ENCODE assay signal across 9 cellular contexts in the genomic region with DNA sequence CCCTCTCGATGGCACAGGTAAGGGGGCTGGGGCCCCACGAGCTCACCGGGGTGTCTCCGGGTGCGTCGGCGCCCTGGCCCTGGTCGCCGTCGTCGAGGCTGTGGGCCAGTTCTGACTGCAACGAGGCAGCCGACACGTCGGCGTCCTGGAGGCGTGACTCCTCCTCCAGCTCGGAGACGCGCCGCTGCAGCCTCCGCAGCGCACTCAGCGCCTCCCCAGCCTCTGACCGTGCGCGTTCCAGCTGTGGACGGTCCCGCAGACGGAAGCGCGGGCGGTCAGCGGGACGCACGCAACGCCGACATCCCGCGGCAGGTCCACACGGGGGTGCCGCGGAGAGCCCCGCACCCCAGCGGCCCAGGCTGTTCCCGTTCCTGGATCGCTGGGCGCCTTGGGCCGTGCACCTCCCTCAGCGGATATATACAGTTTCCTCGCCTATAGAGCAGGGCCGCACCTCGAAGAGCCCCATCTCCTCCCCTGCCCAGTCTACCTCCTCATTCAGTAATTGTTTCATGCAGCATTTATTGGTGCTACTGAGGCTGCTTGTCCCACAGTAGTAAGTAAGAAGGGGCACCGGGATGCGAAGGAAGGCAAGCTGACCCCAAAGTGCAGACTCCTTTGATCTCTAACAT. TPM values are rescaled to one million over a fixed set of nuclear protein-coding genes. Genes with fewer than 3 reads are reported as not detected.
DNase-seq lines count a peak whose midpoint lies in the region; ATAC-seq and TF ChIP-seq lines count a peak whose summit lies in the region.
"Had no signal": no experiment of that assay in that cellular context is flagged by ENCODE, and none has a peak within 500 bp of the region (broad histone marks: within the 10 kb centered on the region; RNA-seq: fewer than 3 reads in every experiment).

No MANE protein-coding gene starts in this region.

- peak overlapping the region; percentile 25; the same call in 1 of the 3 replicates for H3K4me3 Mint-ChIP-seq in GM23338

- no peaks in the 10 kb centered on the region for H3K36me3 ChIP-seq in GM23338 (ENCODE audit: insufficient read depth)

- peaks cover 46% of the 10 kb centered on the region for H3F3A ChIP-seq in GM23338 (replicated peaks; ENCODE audit: low read depth)

- no peaks in the 10 kb centered on the region for H3K9me2 ChIP-seq in GM23338 (ENCODE audit: insufficient read depth)

- H3K4me1 Mint-ChIP-seq in GM23338 = peaks cover 28% of the 10 kb centered on the region

- no peaks in the 10 kb centered on the region; the same call in 1 of the 2 replicates for H3K79me2 ChIP-seq in GM23338 (replicated peaks; ENCODE audit: insufficient read depth)

- peaks cover 18% of the 10 kb centered on the region for H4K20me1 ChIP-seq in GM23338 (replicated peaks; ENCODE audit: insufficient read depth)

- no peak overlapping the region for H3K27ac ChIP-seq in GM23338 (ENCODE audit: low read depth)

- no peak overlapping the region for H2AFZ ChIP-seq in GM23338

- no peak for TF ChIP-seq CTCF in GM23338 (conservative IDR thresholded peaks at IDR 0.05; ENCODE audit: low read depth in 2 of 2)

- DNase-seq in AG08395 (ENCODE audit: low spot score) = peak; percentile 53
- peak; percentile 56 for DNase-seq in GM23338 (ENCODE audit: low spot score)
- DNase-seq in activated T-helper 9 cell treated with anti-CD3 and anti-CD28 coated beads, Interleukin-2, amount 50 U/mL, for 16 hours (ENCODE audit: low read depth) = peak; percentile 25
- peak; percentile 48 for DNase-seq in iris pigment epithelial cell (ENCODE audit: low read depth)
- no peak for DNase-seq in cerebellar cortex (ENCODE audit: low spot score)
- DNase-seq in hypothalamus (lab: John Stamatoyannopoulos, UW) = no peak
- DNase-seq in SK-N-DZ (ENCODE audit: low spot score) = no peak

- no peaks in the 10 kb centered on the region; the same call in 1 of the 3 replicates for H3K9me3 Mint-ChIP-seq in GM23338

- H3K4me2 ChIP-seq in GM23338 = 0 out of 2 replicates have a peak overlapping the region, but pooled peaks have one; percentile 48

- peak; percentile 2; the same call in 2 of the 3 replicates for ATAC-seq in GM23338
- ATAC-seq in HG03520 (IDR thresholded peaks at IDR 0.05; ENCODE audit: unreplicated experiment) = no peak

- peak overlapping the region; percentile 17; the same call in 1 of the 2 replicates for H3K4me3 ChIP-seq in GM23338

- peaks cover 48% of the 10 kb centered on the region for H3K36me3 Mint-ChIP-seq in GM23338 (ENCODE audit: low read depth)

- H3K27me3 ChIP-seq in GM23338 (ENCODE audit: insufficient read depth) = peaks cover 16% of the 10 kb centered on the region

- H3K4me1 ChIP-seq in GM23338 (ENCODE audit: insufficient read depth) = peaks cover 27% of the 10 kb centered on the region

- peaks cover 28% of the 10 kb centered on the region for H3K27me3 Mint-ChIP-seq in GM23338 (ENCODE audit: insufficient read depth, low read depth, poor library complexity)

- H3K27ac Mint-ChIP-seq in GM23338 = no peak overlapping the region

TF ChIP-seq in GM23338, 12 proteins besides CTCF, POLR2A, EP300 and RAD21 (continues in another document):
- TF ChIP-seq POLR2AphosphoS5 (IDR thresholded peaks at IDR 0.05; ENCODE audit: low read depth) (0 out of 2 replicates have a peak, but pooled peaks have one; percentile 33), JUNB (IDR thresholded peaks at IDR 0.05; ENCODE audit: unreplicated experiment) (no peak), EZH2 (IDR thresholded peaks at IDR 0.05; ENCODE audit: low read depth, unreplicated experiment) (no peak), ZNF114 (CRISPR knock-in tag; IDR thresholded peaks at IDR 0.05) (no peak), CREB1 (CRISPR knock-in tag; IDR thresholded peaks at IDR 0.05; ENCODE audit: low read depth) (no peak)
- TF ChIP-seq, protein P1, sequence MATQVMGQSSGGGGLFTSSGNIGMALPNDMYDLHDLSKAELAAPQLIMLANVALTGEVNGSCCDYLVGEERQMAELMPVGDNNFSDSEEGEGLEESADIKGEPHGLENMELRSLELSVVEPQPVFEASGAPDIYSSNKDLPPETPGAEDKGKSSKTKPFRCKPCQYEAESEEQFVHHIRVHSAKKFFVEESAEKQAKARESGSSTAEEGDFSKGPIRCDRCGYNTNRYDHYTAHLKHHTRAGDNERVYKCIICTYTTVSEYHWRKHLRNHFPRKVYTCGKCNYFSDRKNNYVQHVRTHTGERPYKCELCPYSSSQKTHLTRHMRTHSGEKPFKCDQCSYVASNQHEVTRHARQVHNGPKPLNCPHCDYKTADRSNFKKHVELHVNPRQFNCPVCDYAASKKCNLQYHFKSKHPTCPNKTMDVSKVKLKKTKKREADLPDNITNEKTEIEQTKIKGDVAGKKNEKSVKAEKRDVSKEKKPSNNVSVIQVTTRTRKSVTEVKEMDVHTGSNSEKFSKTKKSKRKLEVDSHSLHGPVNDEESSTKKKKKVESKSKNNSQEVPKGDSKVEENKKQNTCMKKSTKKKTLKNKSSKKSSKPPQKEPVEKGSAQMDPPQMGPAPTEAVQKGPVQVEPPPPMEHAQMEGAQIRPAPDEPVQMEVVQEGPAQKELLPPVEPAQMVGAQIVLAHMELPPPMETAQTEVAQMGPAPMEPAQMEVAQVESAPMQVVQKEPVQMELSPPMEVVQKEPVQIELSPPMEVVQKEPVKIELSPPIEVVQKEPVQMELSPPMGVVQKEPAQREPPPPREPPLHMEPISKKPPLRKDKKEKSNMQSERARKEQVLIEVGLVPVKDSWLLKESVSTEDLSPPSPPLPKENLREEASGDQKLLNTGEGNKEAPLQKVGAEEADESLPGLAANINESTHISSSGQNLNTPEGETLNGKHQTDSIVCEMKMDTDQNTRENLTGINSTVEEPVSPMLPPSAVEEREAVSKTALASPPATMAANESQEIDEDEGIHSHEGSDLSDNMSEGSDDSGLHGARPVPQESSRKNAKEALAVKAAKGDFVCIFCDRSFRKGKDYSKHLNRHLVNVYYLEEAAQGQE (IDR thresholded peaks at IDR 0.05; ENCODE audit: unreplicated experiment) = no peak

RNA-seq across cellular contexts. Expression of a gene that starts 5.8 kb away (rescaled TPM):
- total RNA-seq in GM23338 (2014; rRNA removed; shearing (Covaris generic)) = 71.4 and 86.6 TPM in 2 replicates
- polyA plus RNA-seq in GM23338 (2016; fragmentation: Nextera tagmentation; extraction: Ambion mirVana) = 90.6 and 96.1 TPM in 2 replicates
- polyA plus RNA-seq in SK-N-DZ (2014; cell fraction: cytosol; rRNA removed) = 41.7 and 45.1 TPM in 2 replicates
- polyA plus RNA-seq in SK-N-DZ (2014; cell fraction: nucleus; rRNA removed) = 78.3 and 95.2 TPM in 2 replicates

RNA-seq across cellular contexts. Expression of a gene that starts 5.9 kb away (rescaled TPM):
- 17.5 and 30.2 TPM in 2 replicates for total RNA-seq in GM23338 (2014; rRNA removed; shearing (Covaris generic))
- polyA plus RNA-seq in GM23338 (2016; fragmentation: Nextera tagmentation; extraction: Ambion mirVana) = 192 and 211 TPM in 2 replicates
- 30.6 and 31.8 TPM in 2 replicates for polyA plus RNA-seq in SK-N-DZ (2014; cell fraction: cytosol; rRNA removed)
- 38.4 and 41.5 TPM in 2 replicates for polyA plus RNA-seq in SK-N-DZ (2014; cell fraction: nucleus; rRNA removed)

RNA-seq across cellular contexts. Expression of a gene that starts 7.1 kb away (rescaled TPM):
- total RNA-seq in GM23338 (2014; rRNA removed; shearing (Covaris generic)) = 17.5 and 18.4 TPM in 2 replicates
- polyA plus RNA-seq in GM23338 (2016; fragmentation: Nextera tagmentation; extraction: Ambion mirVana) = 12.7 and 13.4 TPM in 2 replicates
- polyA plus RNA-seq in SK-N-DZ (2014; cell fraction: cytosol; rRNA removed) = not detected in 2 replicates
- 0.73 TPM in 1 of 2 replicates, not detected in the other for polyA plus RNA-seq in SK-N-DZ (2014; cell fraction: nucleus; rRNA removed)
- total RNA-seq: skeletal muscle tissue had no signal

RNA-seq across cellular contexts. Expression of a gene that starts 9.4 kb away (rescaled TPM):
- total RNA-seq in GM23338 (2014; rRNA removed; shearing (Covaris generic)) = 78.0 and 100.0 TPM in 2 replicates
- 152 and 155 TPM in 2 replicates for polyA plus RNA-seq in GM23338 (2016; fragmentation: Nextera tagmentation; extraction: Ambion mirVana)
- 0.36 and 0.38 TPM in 2 replicates for polyA plus RNA-seq in SK-N-DZ (2014; cell fraction: cytosol; rRNA removed)
- 1.5 and 5.6 TPM in 2 replicates for polyA plus RNA-seq in SK-N-DZ (2014; cell fraction: nucleus; rRNA removed)

RNA-seq across cellular contexts. Expression of a gene that starts 11.6 kb away (rescaled TPM):
- total RNA-seq in GM23338 (2014; rRNA removed; shearing (Covaris generic)) = 961 and 1,028 TPM in 2 replicates
- polyA plus RNA-seq in GM23338 (2016; fragmentation: Nextera tagmentation; extraction: Ambion mirVana) = 537 and 551 TPM in 2 replicates
- not detected in 2 replicates for polyA plus RNA-seq in SK-N-DZ (2014; cell fraction: cytosol; rRNA removed)
- 0.17 TPM in 1 of 2 replicates, not detected in the other for polyA plus RNA-seq in SK-N-DZ (2014; cell fraction: nucleus; rRNA removed)
- total RNA-seq: skeletal muscle tissue had no signal

Comparison
In these comparisons a context has a peak if more than half of its experiments do, and no peak if none do; other contexts are left out.
1. DNase-seq: peak in AG08395 (single experiment), GM23338 (single experiment), activated T-helper 9 cell treated with anti-CD3 and anti-CD28 coated beads, Interleukin-2, amount 50 U/mL, for 16 hours (single experiment) and iris pigment epithelial cell (single experiment); none in cerebellar cortex (single experiment), hypothalamus (0 of 51) and SK-N-DZ (single experiment).